ENCODE assay signal across 8 cellular contexts in the genomic region with DNA sequence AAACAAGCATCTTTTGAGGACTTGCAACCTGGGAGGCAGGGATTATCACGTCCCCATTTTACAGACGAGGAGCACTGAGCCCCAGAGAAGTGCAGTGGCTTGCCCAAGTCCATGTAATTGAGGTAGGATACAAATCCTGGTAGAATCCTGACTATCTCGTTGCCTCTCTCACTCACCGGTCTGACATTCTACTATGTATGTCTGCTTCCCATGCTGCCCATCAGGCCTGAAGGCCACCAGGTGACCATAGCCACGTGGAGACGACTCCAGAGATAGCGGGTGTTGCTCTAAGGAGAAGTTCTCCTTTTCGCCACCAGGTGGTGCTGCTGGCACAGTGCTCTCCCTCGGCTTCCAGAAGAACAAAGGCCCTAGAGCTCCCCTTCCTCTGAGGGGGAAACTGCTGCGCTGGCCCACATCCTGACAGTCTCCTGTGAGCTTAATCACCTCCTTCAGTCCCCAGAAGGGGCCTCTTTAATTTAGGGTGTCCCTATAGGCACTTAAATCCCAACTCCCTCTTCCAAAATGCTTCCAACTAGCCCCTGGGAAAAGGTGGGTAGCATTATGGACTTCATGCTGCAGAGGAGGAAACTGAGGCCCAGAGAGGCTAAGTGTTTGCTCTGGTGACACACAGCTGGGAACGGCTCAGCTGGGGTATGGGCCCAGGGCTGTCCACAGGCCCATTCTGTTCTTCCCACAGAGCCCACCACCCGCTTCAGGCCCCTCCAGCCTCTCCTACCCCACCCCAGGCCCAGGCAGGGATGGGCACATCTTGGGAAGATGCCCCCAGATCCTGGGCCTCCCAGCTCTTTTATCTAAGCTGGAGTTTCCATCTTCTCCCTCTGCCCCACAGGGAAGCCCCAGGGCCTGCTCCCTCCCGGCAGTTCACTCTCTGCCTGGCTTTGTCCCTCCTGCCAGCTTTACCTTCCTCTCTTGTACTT. TPM values are rescaled to one million over a fixed set of nuclear protein-coding genes. Genes with fewer than 3 reads are reported as not detected.
DNase-seq lines count a peak whose midpoint lies in the region; ATAC-seq and TF ChIP-seq lines count a peak whose summit lies in the region.

No MANE protein-coding gene starts in this region.

- H3K4me2 ChIP-seq in osteoblast (ENCODE audit: insufficient read depth, low read length) = no peak overlapping the region

- H3K4me1 ChIP-seq in RWPE2 (ENCODE audit: insufficient read depth, poor library complexity, severe bottlenecking) (peaks cover 22% of the 10 kb centered on the region), osteoblast (ENCODE audit: insufficient read depth, low read length) (peaks cover 18% of the 10 kb centered on the region), thoracic aorta (ENCODE audit: control insufficient read depth in 1 of 2, low read depth in 2 of 2) (no peaks in the 10 kb centered on the region)

- H4K20me1 ChIP-seq in osteoblast (ENCODE audit: insufficient read depth, low read length) = peaks cover 4% of the 10 kb centered on the region

- H3K9me3 ChIP-seq in RWPE2 (ENCODE audit: severe bottlenecking) = no peaks in the 10 kb centered on the region
- H3K9me3 ChIP-seq in osteoblast (ENCODE audit: low read depth, low read length) = no peaks in the 10 kb centered on the region
- H3K9me3 ChIP-seq in thoracic aorta = no peaks in the 10 kb centered on the region

- H3K4me3 ChIP-seq in RWPE2 (ENCODE audit: severe bottlenecking) (no peak overlapping the region), foreskin fibroblast (ENCODE audit: low read depth in 1 of 2, low read length in 2 of 2) (no peak overlapping the region), osteoblast (ENCODE audit: insufficient read depth, low read length) (no peak overlapping the region), thoracic aorta (no peak overlapping the region)

- no peaks in the 10 kb centered on the region for H3K27me3 ChIP-seq in RWPE2 (ENCODE audit: insufficient read depth, poor library complexity, severe bottlenecking)
- peaks cover 10% of the 10 kb centered on the region for H3K27me3 ChIP-seq in osteoblast (ENCODE audit: insufficient read depth, low read length)
- H3K27me3 ChIP-seq in thoracic aorta (replicated peaks; ENCODE audit: insufficient read depth) = no peaks in the 10 kb centered on the region

- H3K4me1 Mint-ChIP-seq in activated T-helper 17 cell treated with anti-CD3 and anti-CD28 coated beads, Interleukin-2, amount 50 U/mL, for 72 hours = peaks cover 35% of the 10 kb centered on the region

- no peaks in the 10 kb centered on the region for H3K79me2 ChIP-seq in osteoblast (ENCODE audit: insufficient read depth, low read length)

- H3K27ac ChIP-seq in RWPE2 (ENCODE audit: poor library complexity, severe bottlenecking) (peak overlapping the region; percentile 78), osteoblast (ENCODE audit: low read depth, low read length) (peak overlapping the region; percentile 80), thoracic aorta (no peak overlapping the region)

- ATAC-seq in GM21529 (IDR thresholded peaks at IDR 0.05; ENCODE audit: unreplicated experiment) = peak; percentile 54
- peak; percentile 57 for ATAC-seq in RWPE2 (ENCODE audit: low read depth)
- ATAC-seq in activated T-helper 17 cell treated with anti-CD3 and anti-CD28 coated beads, Interleukin-2, amount 50 U/mL, for 72 hours (replicated peaks) = peak; percentile 53
- ATAC-seq in thoracic aorta (ENCODE audit: insufficient number of reproducible peaks, low FRiP score, low read depth) = peak; percentile 42

- no peaks in the 10 kb centered on the region for H3K9me3 Mint-ChIP-seq in activated T-helper 17 cell treated with anti-CD3 and anti-CD28 coated beads, Interleukin-2, amount 50 U/mL, for 72 hours

- no peaks in the 10 kb centered on the region for H3K27me3 Mint-ChIP-seq in activated T-helper 17 cell treated with anti-CD3 and anti-CD28 coated beads, Interleukin-2, amount 50 U/mL, for 72 hours

- peak overlapping the region; percentile 40 for H3K4me3 Mint-ChIP-seq in activated T-helper 17 cell treated with anti-CD3 and anti-CD28 coated beads, Interleukin-2, amount 50 U/mL, for 72 hours

- no peak overlapping the region for H2AFZ ChIP-seq in osteoblast (ENCODE audit: low read length)

- DNase-seq in COLO829 (ENCODE audit: low spot score) (peak; percentile 94), LoVo (ENCODE audit: low spot score) (peak; percentile 87), RWPE2 (ENCODE audit: low spot score) (no peak), foreskin fibroblast (peak; percentile 67 to 92), osteoblast (ENCODE audit: insufficient read length, low spot score, missing footprints) (peak; percentile 98), thoracic aorta (ENCODE audit: low spot score) (no peak)

- peak overlapping the region; percentile 26 for H3K27ac Mint-ChIP-seq in activated T-helper 17 cell treated with anti-CD3 and anti-CD28 coated beads, Interleukin-2, amount 50 U/mL, for 72 hours

- H3K36me3 ChIP-seq in RWPE2 (ENCODE audit: low read depth) (no peaks in the 10 kb centered on the region), osteoblast (ENCODE audit: insufficient read depth, low read length) (no peaks in the 10 kb centered on the region), thoracic aorta (no peaks in the 10 kb centered on the region)

- H3K36me3 Mint-ChIP-seq in activated T-helper 17 cell treated with anti-CD3 and anti-CD28 coated beads, Interleukin-2, amount 50 U/mL, for 72 hours (ENCODE audit: low read depth) = no peaks in the 10 kb centered on the region

- TF ChIP-seq CTCF in RWPE2 (IDR thresholded peaks at IDR 0.05; ENCODE audit: poor library complexity, severe bottlenecking) = peak; percentile 99
- peak; percentile 87 for TF ChIP-seq CTCF in foreskin fibroblast (IDR thresholded peaks at IDR 0.05; ENCODE audit: low read depth, low read length)
- peak; percentile 97 for TF ChIP-seq CTCF in osteoblast (IDR thresholded peaks at IDR 0.05; ENCODE audit: extremely low read depth, low read depth, low read length)
- peak; percentile 98 for TF ChIP-seq CTCF in thoracic aorta (IDR thresholded peaks at IDR 0.05)

RNA-seq across cellular contexts. Expression of a gene that starts 6.4 kb away (rescaled TPM):
- total RNA-seq in activated T-helper 17 cell treated with anti-CD3 and anti-CD28 coated beads, Interleukin-2, amount 50 U/mL, for 72 hours = 1 to 10 TPM in 1 of 2 donors, under 1 TPM in 1; 0.56 to 1.1 TPM
- total RNA-seq in osteoblast (not detected in 2 replicates), thoracic aorta (not detected)

RNA-seq across cellular contexts. Expression of a gene that starts 9.8 kb away (rescaled TPM):
- total RNA-seq in activated T-helper 17 cell treated with anti-CD3 and anti-CD28 coated beads, Interleukin-2, amount 50 U/mL, for 72 hours = not detected
- total RNA-seq in osteoblast (not detected in 2 replicates), thoracic aorta (not detected)

RNA-seq across cellular contexts. Expression of a gene that starts 18.7 kb away (rescaled TPM):
- total RNA-seq in activated T-helper 17 cell treated with anti-CD3 and anti-CD28 coated beads, Interleukin-2, amount 50 U/mL, for 72 hours = 1 to 10 TPM; 3.7 to 4.6 TPM
- total RNA-seq in osteoblast = not detected in 2 replicates
- not detected for total RNA-seq in thoracic aorta

RNA-seq across cellular contexts. Expression of a gene that starts 32.9 kb away (rescaled TPM):
- total RNA-seq in activated T-helper 17 cell treated with anti-CD3 and anti-CD28 coated beads, Interleukin-2, amount 50 U/mL, for 72 hours = 100 to 1,000 TPM in 1 of 2 donors, 10 to 100 TPM in 1; 45.5 to 102 TPM
- 7.4 and 9.4 TPM in 2 replicates for total RNA-seq in osteoblast
- 10 to 100 TPM in 1 of 2 donors, 1 to 10 TPM in 1; 4.9 to 12.6 TPM for total RNA-seq in thoracic aorta

RNA-seq across cellular contexts. Expression of a gene that starts 35.8 kb away (rescaled TPM):
- 100 to 1,000 TPM; 108 to 130 TPM for total RNA-seq in activated T-helper 17 cell treated with anti-CD3 and anti-CD28 coated beads, Interleukin-2, amount 50 U/mL, for 72 hours
- total RNA-seq in osteoblast (18.3 and 19.2 TPM in 2 replicates), thoracic aorta (10 to 100 TPM; 27.3 to 33.3 TPM)

Comparison
In these comparisons a context has a peak if more than half of its experiments do, and no peak if none do; other contexts are left out.
1. DNase-seq: peak in COLO829 (single experiment), LoVo (single experiment), foreskin fibroblast (2 of 2) and osteoblast (single experiment); none in RWPE2 (single experiment) and thoracic aorta (single experiment).
2. H3K27ac ChIP-seq: peak in RWPE2 (single experiment) and osteoblast (single experiment); none in thoracic aorta (0 of 2).
3. Peak in every context shown above with its lines, with median percentiles within 50 percentile points of each other: ATAC-seq and CTCF ChIP-seq.